Comparison of ENCODE assay signal across 1 cellular context in genomic region chr16:66503612-66504011, GRCh38.
TF ChIP-seq lines count a peak whose summit lies in the region.

No MANE protein-coding gene starts in this region.

TF ChIP-seq in liver, 16 proteins besides CTCF, POLR2A, EP300 and RAD21:
- TF ChIP-seq ZBTB33 (IDR thresholded peaks at IDR 0.05) = peak; percentile 37
- peak in 1 of 2 donors; percentile 44 for TF ChIP-seq JUND (IDR thresholded peaks at IDR 0.05)
- TF ChIP-seq HNF4A (conservative IDR thresholded peaks at IDR 0.05) = peak; percentile 43 to 63
- no peak for TF ChIP-seq ATF3 (IDR thresholded peaks at IDR 0.05)
- no peak for TF ChIP-seq YY1 (IDR thresholded peaks at IDR 0.05)
- TF ChIP-seq RXRA (IDR thresholded peaks at IDR 0.05) = peak; percentile 26 to 56
